In genomic region chr5:132134384-132134783, GRCh38 we compare ENCODE assay signal across 12 cellular contexts.
DNase-seq lines count a peak whose midpoint lies in the region; FAIRE-seq and TF ChIP-seq lines count a peak whose summit lies in the region.
"Had no signal": no experiment of that assay in that cellular context is flagged by ENCODE, and none has a peak within 500 bp of the region (broad histone marks: within the 10 kb centered on the region; RNA-seq: fewer than 3 reads in every experiment).

No MANE protein-coding gene starts in this region.

- peaks cover 4% of the 10 kb centered on the region for H3K36me3 Mint-ChIP-seq in activated CD4-positive, alpha-beta memory T cell treated with anti-CD3 and anti-CD28 coated beads, Interleukin-2, amount 10 ng/mL, durations not matched to agents 7 days and 5 days (ENCODE audit: low read depth)

- H3K27me3 ChIP-seq in A673 (replicated peaks; ENCODE audit: insufficient read depth, low read depth, low read length, poor library complexity): peaks cover 32% of the 10 kb centered on the region
- peaks cover 0 to 5% (median 0%) of the 10 kb centered on the region in 3 donors for H3K27me3 ChIP-seq in stomach
- H3K27me3 ChIP-seq in adrenal gland: no peaks in the 10 kb centered on the region

- H3K9me3 ChIP-seq in A673 (ENCODE audit: low read depth, low read length, poor library complexity, severe bottlenecking): no peaks in the 10 kb centered on the region
- H3K9me3 ChIP-seq in stomach: peaks cover 0 to 18% (median 8%) of the 10 kb centered on the region in 4 donors
- H3K9me3 ChIP-seq in adrenal gland (replicated peaks in 1 of 3): no peaks in the 10 kb centered on the region

- no TSS peak for BruUV-seq in A673 (replicated peaks; lab: Mats Ljungman, UMichigan)

- H3K9me3 Mint-ChIP-seq in activated CD4-positive, alpha-beta memory T cell treated with anti-CD3 and anti-CD28 coated beads, Interleukin-2, amount 10 ng/mL, durations not matched to agents 7 days and 5 days: peaks cover 5% of the 10 kb centered on the region
- H3K9me3 Mint-ChIP-seq: dendritic cell treated with granulocyte-macrophage colony-stimulating factor and Interleukin-4, amounts not matched to agents 40 ng/mL and 50 ng/mL, for 4 days had no signal

- TF ChIP-seq EP300 in stomach (IDR thresholded peaks at IDR 0.05): no peak

- POLR2A ChIA-PET in A673 (lab: Charles Lee; ENCODE audit: low non-redundant PET): no interaction called here
- POLR2A ChIA-PET in activated CD4-positive, alpha-beta memory T cell treated with anti-CD3 and anti-CD28 coated beads, Interleukin-2, amount 10 ng/mL, durations not matched to agents 7 days and 5 days (lab: Charles Lee): interaction anchor here (0.5 kb wide), 1 partner anchor 22 kb away, joined by 3 read pairs; no protein-coding TSS in a partner anchor

- DNase-seq in A673 (ENCODE audit: low spot score): no peak
- no peak for DNase-seq in GM12864 (ENCODE audit: low read depth)
- DNase-seq in RCC 7860 (ENCODE audit: low spot score): peak; percentile 24
- peak; percentile 27 for DNase-seq in fibroblast of villous mesenchyme (ENCODE audit: low read depth)
- no peak for DNase-seq in lower leg skin (ENCODE audit: low spot score in 2 of 2)
- DNase-seq in stomach: no peak
- DNase-seq in adrenal gland: no peak
- DNase-seq in activated CD4-positive, alpha-beta memory T cell treated with anti-CD3 and anti-CD28 coated beads, Interleukin-2, amount 10 ng/mL, durations not matched to agents 7 days and 5 days: no peak
- DNase-seq: activated CD8-positive, alpha-beta memory T cell treated with anti-CD3 and anti-CD28 coated beads for 24 hours; DMS79 treated with DMSO at 0.1 percent for 48 hours had no signal

- H3K27ac ChIP-seq in A673 (ENCODE audit: low read depth, low read length, poor library complexity, severe bottlenecking) (no peak overlapping the region), stomach (no peak overlapping the region), adrenal gland (no peak overlapping the region)

- FAIRE-seq in RCC 7860 (lab: Jason Lieb, UNC): no peak

- no peaks in the 10 kb centered on the region for H3K4me1 ChIP-seq in A673 (ENCODE audit: insufficient read depth, low read length, poor library complexity, severe bottlenecking)
- no peaks in the 10 kb centered on the region for H3K4me1 ChIP-seq in stomach
- no peaks in the 10 kb centered on the region for H3K4me1 ChIP-seq in adrenal gland (replicated peaks in 1 of 2)

- 59 to 62% methylated on average over 5 of the region's 5 CpGs for WGBS in lower leg skin, 2 donors
- 53 to 65% (median 55%) methylated on average over 5 of the region's 5 CpGs for WGBS in stomach, 5 donors
- 45 to 53% (median 50%) methylated on average over 5 of the region's 5 CpGs for WGBS in adrenal gland, 4 donors

- no peak overlapping the region for H3K27ac Mint-ChIP-seq in activated CD4-positive, alpha-beta memory T cell treated with anti-CD3 and anti-CD28 coated beads, Interleukin-2, amount 10 ng/mL, durations not matched to agents 7 days and 5 days
- H3K27ac Mint-ChIP-seq: dendritic cell treated with granulocyte-macrophage colony-stimulating factor and Interleukin-4, amounts not matched to agents 40 ng/mL and 50 ng/mL, for 4 days; IgD-negative memory B cell had no signal

- peak; percentile 16; the same call in 1 of the 2 replicates for TF ChIP-seq CTCF in A673 (conservative IDR thresholded peaks at IDR 0.05; ENCODE audit: low read depth, low read length)
- TF ChIP-seq CTCF in GM12864 (IDR thresholded peaks at IDR 0.05; ENCODE audit: low read depth, low read length, missing control alignments): peak; percentile 39
- TF ChIP-seq CTCF in fibroblast of villous mesenchyme (IDR thresholded peaks at IDR 0.05; ENCODE audit: insufficient read depth, low read depth, low read length): peak; percentile 44
- no peak for TF ChIP-seq CTCF in lower leg skin (IDR thresholded peaks at IDR 0.05)
- no peak for TF ChIP-seq CTCF in stomach (IDR thresholded peaks at IDR 0.05)
- TF ChIP-seq CTCF in adrenal gland (IDR thresholded peaks at IDR 0.05): peak in 3 of 6 experiments; percentile 21 to 31 (median 23)

- no peak overlapping the region for H3K4me3 Mint-ChIP-seq in activated CD4-positive, alpha-beta memory T cell treated with anti-CD3 and anti-CD28 coated beads, Interleukin-2, amount 10 ng/mL, durations not matched to agents 7 days and 5 days
- H3K4me3 Mint-ChIP-seq: dendritic cell treated with granulocyte-macrophage colony-stimulating factor and Interleukin-4, amounts not matched to agents 40 ng/mL and 50 ng/mL, for 4 days; IgD-negative memory B cell had no signal

- CTCF ChIA-PET in A673 (lab: Charles Lee): no interaction called here
- CTCF ChIA-PET in activated CD4-positive, alpha-beta memory T cell treated with anti-CD3 and anti-CD28 coated beads, Interleukin-2, amount 10 ng/mL, durations not matched to agents 7 days and 5 days (lab: Charles Lee): interaction anchor here (0.6 to 1.7 kb wide), 7 partner anchors 35 to 104 kb away, joined by 3 to 7 read pairs (median 4); partner anchors contain the start of gene CSF2

- H3K4me3 ChIP-seq in A673 (ENCODE audit: low read depth, low read length, poor library complexity, severe bottlenecking) (no peak overlapping the region), GM12864 (ENCODE audit: low read depth, low read length) (no peak overlapping the region), fibroblast of villous mesenchyme (ENCODE audit: low read depth, low read length) (no peak overlapping the region), lower leg skin (ENCODE audit: low read depth, poor library complexity, severe bottlenecking) (no peak overlapping the region), stomach (no peak overlapping the region), adrenal gland (no peak overlapping the region)

- H3K36me3 ChIP-seq in A673 (ENCODE audit: insufficient read depth, low read length, poor library complexity, severe bottlenecking) (no peaks in the 10 kb centered on the region), stomach (no peaks in the 10 kb centered on the region), adrenal gland (replicated peaks in 1 of 2) (no peaks in the 10 kb centered on the region)

- intact Hi-C loops in A673 (cut with micrococcal nuclease; ENCODE audit: unreplicated experiment) (no loop called here), lower leg skin (cut with DNase I; ENCODE audit: low total_unique reads) (no loop called here), stomach (cut with DNase I; ENCODE audit: low total_unique reads) (no loop called here), adrenal gland (cut with DNase I) (loop anchor here in 1 of 2 donors (5.0 kb wide), 1 partner anchor 67 kb away; no protein-coding TSS in a partner anchor)

- TF ChIP-seq POLR2A in lower leg skin (IDR thresholded peaks at IDR 0.05) (no peak), stomach (IDR thresholded peaks at IDR 0.05) (no peak), adrenal gland (IDR thresholded peaks at IDR 0.05) (no peak)

- H3K4me1 Mint-ChIP-seq in activated CD4-positive, alpha-beta memory T cell treated with anti-CD3 and anti-CD28 coated beads, Interleukin-2, amount 10 ng/mL, durations not matched to agents 7 days and 5 days: peaks cover 3% of the 10 kb centered on the region
- H3K4me1 Mint-ChIP-seq: IgD-negative memory B cell had no signal

- H3K27me3 Mint-ChIP-seq in activated CD4-positive, alpha-beta memory T cell treated with anti-CD3 and anti-CD28 coated beads, Interleukin-2, amount 10 ng/mL, durations not matched to agents 7 days and 5 days: peaks cover 20% of the 10 kb centered on the region

Comparison
In these comparisons a context has a peak if more than half of its experiments do, and no peak if none do; other contexts are left out.
1. DNase-seq: peak in RCC 7860 (single experiment) and fibroblast of villous mesenchyme (single experiment); none in A673 (single experiment), GM12864 (single experiment), lower leg skin (0 of 2), stomach (single experiment), adrenal gland (0 of 7) and activated CD4-positive, alpha-beta memory T cell treated with anti-CD3 and anti-CD28 coated beads, Interleukin-2, amount 10 ng/mL, durations not matched to agents 7 days and 5 days (single experiment).
2. CTCF ChIP-seq: peak in A673 (single experiment), GM12864 (single experiment) and fibroblast of villous mesenchyme (single experiment); none in lower leg skin (0 of 3) and stomach (0 of 7).